In the genomic region with DNA sequence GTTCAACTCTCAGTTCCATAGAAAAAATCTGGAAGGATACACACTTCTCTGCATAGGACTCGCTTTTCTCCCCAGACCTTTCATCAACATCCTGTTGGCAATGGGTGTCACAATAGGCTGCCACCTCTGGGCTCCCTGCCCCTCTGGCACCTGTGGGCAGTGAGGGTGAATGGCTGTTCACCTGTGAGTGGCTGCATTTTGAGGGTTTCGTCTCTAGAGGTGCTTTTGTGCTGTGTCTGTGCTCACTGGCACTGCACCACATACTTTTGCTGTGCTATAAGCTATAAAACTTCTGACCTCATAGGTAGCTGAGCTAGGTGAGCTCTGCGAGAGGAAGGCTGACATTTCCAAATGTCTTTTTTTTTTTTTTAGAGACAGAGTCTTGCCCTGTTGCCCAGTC, we compare ENCODE assay signal across 15 cellular contexts.
"Had no signal": no experiment of that assay in that cellular context is flagged by ENCODE, and none has a peak within 500 bp of the region (broad histone marks: within the 10 kb centered on the region; RNA-seq: fewer than 3 reads in every experiment).

No MANE protein-coding gene starts in this region.

- H3K27ac ChIP-seq: body of pancreas, upper lobe of left lung had no signal

- DNase-seq: activated B cell treated with CpG ODN at 0.5 μM for 24 hours; activated CD4-positive, alpha-beta T cell treated with anti-CD3 and anti-CD28 coated beads, Interleukin-2, amount 50 U/mL, for 1 hour; activated effector memory CD4-positive, alpha-beta T cell treated with Interleukin-2 at 50 U/mL for 16 hours; activated T-cell treated with anti-CD3 and anti-CD28 coated beads, Interleukin-2, amount 50 U/mL, for 24 hours; amniotic stem cell; body of pancreas; cerebellar nuclear complex; hippocampal formation; natural killer cell; posterior cingulate gyrus; right cardiac atrium; stimulated activated CD4-positive, alpha-beta T cell treated with anti-CD3 and anti-CD28 coated beads, Interleukin-1b, Interleukin-23, amount 100 ng/mL, for 48 hours; stimulated activated naive B cell treated with anti-CD40 and anti-IgM and Interleukin-4, amounts not matched to agents 10 μg/mL and 1 μg/mL and 100 μg/mL, for 72 hours; upper lobe of left lung had no signal

- H3K36me3 ChIP-seq: upper lobe of left lung had no signal

- H3K4me3 ChIP-seq: body of pancreas, upper lobe of left lung had no signal

- H3K9me3 ChIP-seq: body of pancreas, upper lobe of left lung had no signal

- ATAC-seq: activated naive CD4-positive, alpha-beta T cell treated with anti-CD3 and anti-CD28 coated beads, Interleukin-2, amount 50 U/mL, for 72 hours; body of pancreas; natural killer cell; stimulated activated naive B cell treated with anti-CD40 and anti-IgM and Interleukin-4, amounts not matched to agents 10 μg/mL and 1 μg/mL and 100 μg/mL, for 72 hours had no signal

- H3K27me3 ChIP-seq: body of pancreas, upper lobe of left lung had no signal
